In the genomic region with DNA sequence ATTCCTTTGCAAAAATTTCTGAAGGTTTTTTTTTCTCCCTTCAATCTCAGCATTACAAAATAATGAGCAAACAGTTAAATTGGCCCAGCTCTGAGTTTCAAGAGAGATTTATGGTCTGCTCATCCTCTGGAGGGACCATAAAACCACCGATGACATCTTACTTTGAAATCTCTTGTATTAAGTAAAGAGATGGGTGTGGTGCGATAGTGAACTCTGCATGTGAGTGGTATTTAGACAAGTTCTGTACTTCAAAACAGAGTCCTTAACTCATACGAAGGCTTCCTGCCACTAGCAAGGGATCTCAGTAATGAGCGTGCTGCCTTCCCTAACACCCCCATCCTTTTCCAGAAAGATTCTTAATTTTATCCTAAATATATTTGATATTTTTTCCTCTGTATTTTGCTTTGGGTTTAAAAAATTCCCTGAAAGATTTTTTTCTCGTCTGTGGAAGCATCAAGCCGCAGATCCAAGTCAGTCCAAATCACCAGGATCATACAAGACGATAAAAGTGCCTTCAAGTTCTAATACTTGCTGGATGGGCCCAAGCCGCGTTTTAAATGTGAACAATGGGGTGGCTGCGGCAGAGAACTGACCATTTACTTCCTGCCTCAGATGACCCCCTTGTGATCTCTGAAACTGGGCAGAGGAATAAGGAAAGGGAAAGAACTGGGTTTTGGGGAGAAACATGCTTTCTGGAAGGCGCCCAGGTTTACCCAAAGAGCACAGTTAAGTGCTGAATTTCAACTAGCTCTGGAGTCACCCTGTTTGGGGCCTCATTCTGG, we compare ENCODE assay signal across 8 cellular contexts. TPM values are rescaled to one million over a fixed set of nuclear protein-coding genes. Genes with fewer than 3 reads are reported as not detected.
DNase-seq lines count a peak whose midpoint lies in the region; TF ChIP-seq lines count a peak whose summit lies in the region.

No MANE protein-coding gene starts in this region.

- H3K9me3 ChIP-seq in iPS-15b (ENCODE audit: control insufficient read depth, insufficient read depth, low read length) (no peaks in the 10 kb centered on the region), MM.1S (replicated peaks; ENCODE audit: insufficient read depth, low read length) (no peaks in the 10 kb centered on the region)
- no peaks in the 10 kb centered on the region for H3K9me3 ChIP-seq in effector memory CD4-positive, alpha-beta T cell (ENCODE audit: control insufficient read depth, low read length)

- no peak overlapping the region for H2AFZ ChIP-seq in MM.1S (ENCODE audit: low read length)

- H3K9me3 Mint-ChIP-seq in activated CD4-positive, alpha-beta memory T cell treated with anti-CD3 and anti-CD28 coated beads for 36 hours: no peaks in the 10 kb centered on the region

- H3K9me2 ChIP-seq in MM.1S (replicated peaks; ENCODE audit: insufficient read depth, low read length): no peaks in the 10 kb centered on the region

- DNase-seq in GM03348 (ENCODE audit: low spot score) (peak; percentile 69), retinal pigment epithelial cell (ENCODE audit: low read depth) (no peak), retina (no peak), MM.1S (no peak), DMS53 (lab: John Stamatoyannopoulos, UW) (no peak)
- no peak for DNase-seq in activated CD4-positive, alpha-beta memory T cell treated with anti-CD3 and anti-CD28 coated beads for 36 hours
- DNase-seq in effector memory CD4-positive, alpha-beta T cell: no peak

- POLR2A ChIA-PET in activated CD4-positive, alpha-beta memory T cell treated with anti-CD3 and anti-CD28 coated beads for 36 hours (lab: Charles Lee): no interaction called here

- no peaks in the 10 kb centered on the region for H3K36me3 Mint-ChIP-seq in activated CD4-positive, alpha-beta memory T cell treated with anti-CD3 and anti-CD28 coated beads for 36 hours

- H3K4me1 ChIP-seq in iPS-15b (ENCODE audit: control insufficient read depth, insufficient read depth, low read length): peaks cover 24% of the 10 kb centered on the region
- 0 out of 2 replicates have a peak, but pooled peaks cover 3% of the 10 kb centered on the region for H3K4me1 ChIP-seq in MM.1S (ENCODE audit: low read length)
- H3K4me1 ChIP-seq in effector memory CD4-positive, alpha-beta T cell (ENCODE audit: control insufficient read depth, insufficient read depth, low read length, poor library complexity, severe bottlenecking): peaks cover 8% of the 10 kb centered on the region

- no peak for TF ChIP-seq CTCF in retinal pigment epithelial cell (conservative IDR thresholded peaks at IDR 0.05; ENCODE audit: low read depth, low read length)
- no peak for TF ChIP-seq CTCF in MM.1S (IDR thresholded peaks at IDR 0.05; ENCODE audit: low read length)

- CTCF ChIA-PET in activated CD4-positive, alpha-beta memory T cell treated with anti-CD3 and anti-CD28 coated beads for 36 hours (lab: Charles Lee): no interaction called here

- H3K9ac ChIP-seq in iPS-15b (ENCODE audit: low read depth, low read length): peak overlapping the region; percentile 95
- H3K9ac ChIP-seq in MM.1S (ENCODE audit: low read length): no peak overlapping the region

- H3K27me3 Mint-ChIP-seq in activated CD4-positive, alpha-beta memory T cell treated with anti-CD3 and anti-CD28 coated beads for 36 hours: peaks cover 55% of the 10 kb centered on the region

- no peak overlapping the region for H3K27ac ChIP-seq in MM.1S (ENCODE audit: low read length)
- no peak overlapping the region for H3K27ac ChIP-seq in effector memory CD4-positive, alpha-beta T cell (ENCODE audit: insufficient read depth, low read length, poor library complexity, severe bottlenecking)

- no peak overlapping the region for H3K4me2 ChIP-seq in MM.1S (ENCODE audit: low read depth, low read length)

- peak overlapping the region; percentile 90 for H3K4me3 ChIP-seq in iPS-15b (ENCODE audit: low read depth, low read length)
- peak overlapping the region; percentile 56 for H3K4me3 ChIP-seq in retinal pigment epithelial cell (ENCODE audit: low read length)
- no peak overlapping the region for H3K4me3 ChIP-seq in MM.1S (ENCODE audit: low read length)
- no peak overlapping the region for H3K4me3 ChIP-seq in effector memory CD4-positive, alpha-beta T cell (ENCODE audit: insufficient read depth, low read depth, low read length, poor library complexity, severe bottlenecking)

- intact Hi-C loops in activated CD4-positive, alpha-beta memory T cell treated with anti-CD3 and anti-CD28 coated beads for 36 hours (cut with micrococcal nuclease): no loop called here

- H3K27me3 ChIP-seq in iPS-15b (ENCODE audit: control insufficient read depth, insufficient read depth, low read length) (no peaks in the 10 kb centered on the region), MM.1S (replicated peaks; ENCODE audit: insufficient read depth, low read length) (no peaks in the 10 kb centered on the region)
- peaks cover 28% of the 10 kb centered on the region for H3K27me3 ChIP-seq in effector memory CD4-positive, alpha-beta T cell (replicated peaks; ENCODE audit: control insufficient read depth, insufficient read depth, low read length, poor library complexity, severe bottlenecking)

- H3K4me3 Mint-ChIP-seq in activated CD4-positive, alpha-beta memory T cell treated with anti-CD3 and anti-CD28 coated beads for 36 hours: peak overlapping the region; percentile 30

- H4K20me1 ChIP-seq in MM.1S (ENCODE audit: insufficient read depth, low read length): no peaks in the 10 kb centered on the region

- peaks cover 8% of the 10 kb centered on the region for H3K4me1 Mint-ChIP-seq in activated CD4-positive, alpha-beta memory T cell treated with anti-CD3 and anti-CD28 coated beads for 36 hours (ENCODE audit: low read depth)

- no peak overlapping the region for H3K27ac Mint-ChIP-seq in activated CD4-positive, alpha-beta memory T cell treated with anti-CD3 and anti-CD28 coated beads for 36 hours

- H3K79me2 ChIP-seq in MM.1S (ENCODE audit: low read length): no peaks in the 10 kb centered on the region

- H3K36me3 ChIP-seq in iPS-15b (ENCODE audit: control insufficient read depth, insufficient read depth, low read length) (no peaks in the 10 kb centered on the region), MM.1S (replicated peaks; ENCODE audit: insufficient read depth, low read length) (no peaks in the 10 kb centered on the region)
- H3K36me3 ChIP-seq in effector memory CD4-positive, alpha-beta T cell (ENCODE audit: control insufficient read depth, insufficient read depth, low read length): no peaks in the 10 kb centered on the region

- no peaks in the 10 kb centered on the region for H3F3A ChIP-seq in MM.1S (ENCODE audit: insufficient read depth, low read length)

RNA-seq across cellular contexts. Expression of a gene that starts 1.9 kb away (rescaled TPM):
- total RNA-seq in activated CD4-positive, alpha-beta memory T cell treated with anti-CD3 and anti-CD28 coated beads for 36 hours: not detected

Comparison
In these comparisons a context has a peak if more than half of its experiments do, and no peak if none do; other contexts are left out.
1. H3K4me3 ChIP-seq: peak in iPS-15b (single experiment) and retinal pigment epithelial cell (single experiment); none in MM.1S (single experiment) and effector memory CD4-positive, alpha-beta T cell (single experiment).